1 cellular context compared by ENCODE assay signal in the genomic region with DNA sequence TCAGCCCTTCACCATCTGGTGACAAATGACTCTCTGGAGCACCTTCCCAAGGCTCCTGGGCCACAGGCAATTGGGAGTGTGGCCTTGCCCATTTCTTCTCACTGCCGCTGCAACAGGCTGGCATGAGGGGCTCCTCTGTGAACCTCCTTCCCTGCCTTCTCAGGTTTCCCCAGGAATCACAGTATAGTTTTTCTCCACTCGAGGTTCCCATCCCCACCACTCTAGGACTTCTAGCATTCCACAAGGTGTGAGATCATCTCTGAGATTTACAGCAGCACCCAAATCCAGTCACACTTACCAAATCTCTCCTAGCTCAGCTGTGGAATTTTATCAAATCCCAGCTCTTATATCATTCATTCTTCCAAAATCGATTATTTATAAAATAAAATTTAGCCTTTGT.
TF ChIP-seq lines count a peak whose summit lies in the region.

No MANE protein-coding gene starts in this region.

TF ChIP-seq in GM23338, 12 proteins besides CTCF, POLR2A, EP300 and RAD21 (continued from another document):
- TF ChIP-seq, protein P1, sequence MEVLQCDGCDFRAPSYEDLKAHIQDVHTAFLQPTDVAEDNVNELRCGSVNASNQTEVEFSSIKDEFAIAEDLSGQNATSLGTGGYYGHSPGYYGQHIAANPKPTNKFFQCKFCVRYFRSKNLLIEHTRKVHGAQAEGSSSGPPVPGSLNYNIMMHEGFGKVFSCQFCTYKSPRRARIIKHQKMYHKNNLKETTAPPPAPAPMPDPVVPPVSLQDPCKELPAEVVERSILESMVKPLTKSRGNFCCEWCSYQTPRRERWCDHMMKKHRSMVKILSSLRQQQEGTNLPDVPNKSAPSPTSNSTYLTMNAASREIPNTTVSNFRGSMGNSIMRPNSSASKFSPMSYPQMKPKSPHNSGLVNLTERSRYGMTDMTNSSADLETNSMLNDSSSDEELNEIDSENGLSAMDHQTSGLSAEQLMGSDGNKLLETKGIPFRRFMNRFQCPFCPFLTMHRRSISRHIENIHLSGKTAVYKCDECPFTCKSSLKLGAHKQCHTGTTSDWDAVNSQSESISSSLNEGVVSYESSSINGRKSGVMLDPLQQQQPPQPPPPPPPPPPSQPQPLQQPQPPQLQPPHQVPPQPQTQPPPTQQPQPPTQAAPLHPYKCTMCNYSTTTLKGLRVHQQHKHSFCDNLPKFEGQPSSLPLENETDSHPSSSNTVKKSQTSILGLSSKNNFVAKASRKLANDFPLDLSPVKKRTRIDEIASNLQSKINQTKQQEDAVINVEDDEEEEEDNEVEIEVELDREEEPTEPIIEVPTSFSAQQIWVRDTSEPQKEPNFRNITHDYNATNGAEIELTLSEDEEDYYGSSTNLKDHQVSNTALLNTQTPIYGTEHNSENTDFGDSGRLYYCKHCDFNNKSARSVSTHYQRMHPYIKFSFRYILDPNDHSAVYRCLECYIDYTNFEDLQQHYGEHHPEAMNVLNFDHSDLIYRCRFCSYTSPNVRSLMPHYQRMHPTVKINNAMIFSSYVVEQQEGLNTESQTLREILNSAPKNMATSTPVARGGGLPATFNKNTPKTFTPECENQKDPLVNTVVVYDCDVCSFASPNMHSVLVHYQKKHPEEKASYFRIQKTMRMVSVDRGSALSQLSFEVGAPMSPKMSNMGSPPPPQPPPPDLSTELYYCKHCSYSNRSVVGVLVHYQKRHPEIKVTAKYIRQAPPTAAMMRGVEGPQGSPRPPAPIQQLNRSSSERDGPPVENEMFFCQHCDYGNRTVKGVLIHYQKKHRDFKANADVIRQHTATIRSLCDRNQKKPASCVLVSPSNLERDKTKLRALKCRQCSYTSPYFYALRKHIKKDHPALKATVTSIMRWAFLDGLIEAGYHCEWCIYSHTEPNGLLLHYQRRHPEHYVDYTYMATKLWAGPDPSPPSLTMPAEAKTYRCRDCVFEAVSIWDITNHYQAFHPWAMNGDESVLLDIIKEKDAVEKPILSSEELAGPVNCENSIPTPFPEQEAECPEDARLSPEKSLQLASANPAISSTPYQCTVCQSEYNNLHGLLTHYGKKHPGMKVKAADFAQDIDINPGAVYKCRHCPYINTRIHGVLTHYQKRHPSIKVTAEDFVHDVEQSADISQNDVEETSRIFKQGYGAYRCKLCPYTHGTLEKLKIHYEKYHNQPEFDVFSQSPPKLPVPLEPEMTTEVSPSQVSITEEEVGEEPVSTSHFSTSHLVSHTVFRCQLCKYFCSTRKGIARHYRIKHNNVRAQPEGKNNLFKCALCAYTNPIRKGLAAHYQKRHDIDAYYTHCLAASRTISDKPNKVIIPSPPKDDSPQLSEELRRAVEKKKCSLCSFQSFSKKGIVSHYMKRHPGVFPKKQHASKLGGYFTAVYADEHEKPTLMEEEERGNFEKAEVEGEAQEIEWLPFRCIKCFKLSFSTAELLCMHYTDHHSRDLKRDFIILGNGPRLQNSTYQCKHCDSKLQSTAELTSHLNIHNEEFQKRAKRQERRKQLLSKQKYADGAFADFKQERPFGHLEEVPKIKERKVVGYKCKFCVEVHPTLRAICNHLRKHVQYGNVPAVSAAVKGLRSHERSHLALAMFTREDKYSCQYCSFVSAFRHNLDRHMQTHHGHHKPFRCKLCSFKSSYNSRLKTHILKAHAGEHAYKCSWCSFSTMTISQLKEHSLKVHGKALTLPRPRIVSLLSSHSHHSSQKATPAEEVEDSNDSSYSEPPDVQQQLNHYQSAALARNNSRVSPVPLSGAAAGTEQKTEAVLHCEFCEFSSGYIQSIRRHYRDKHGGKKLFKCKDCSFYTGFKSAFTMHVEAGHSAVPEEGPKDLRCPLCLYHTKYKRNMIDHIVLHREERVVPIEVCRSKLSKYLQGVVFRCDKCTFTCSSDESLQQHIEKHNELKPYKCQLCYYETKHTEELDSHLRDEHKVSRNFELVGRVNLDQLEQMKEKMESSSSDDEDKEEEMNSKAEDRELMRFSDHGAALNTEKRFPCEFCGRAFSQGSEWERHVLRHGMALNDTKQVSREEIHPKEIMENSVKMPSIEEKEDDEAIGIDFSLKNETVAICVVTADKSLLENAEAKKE (CRISPR knock-in tag; IDR thresholded peaks at IDR 0.05): no peak
- TF ChIP-seq STAT1 (IDR thresholded peaks at IDR 0.05; ENCODE audit: unreplicated experiment): no peak
- TF ChIP-seq, protein P2, sequence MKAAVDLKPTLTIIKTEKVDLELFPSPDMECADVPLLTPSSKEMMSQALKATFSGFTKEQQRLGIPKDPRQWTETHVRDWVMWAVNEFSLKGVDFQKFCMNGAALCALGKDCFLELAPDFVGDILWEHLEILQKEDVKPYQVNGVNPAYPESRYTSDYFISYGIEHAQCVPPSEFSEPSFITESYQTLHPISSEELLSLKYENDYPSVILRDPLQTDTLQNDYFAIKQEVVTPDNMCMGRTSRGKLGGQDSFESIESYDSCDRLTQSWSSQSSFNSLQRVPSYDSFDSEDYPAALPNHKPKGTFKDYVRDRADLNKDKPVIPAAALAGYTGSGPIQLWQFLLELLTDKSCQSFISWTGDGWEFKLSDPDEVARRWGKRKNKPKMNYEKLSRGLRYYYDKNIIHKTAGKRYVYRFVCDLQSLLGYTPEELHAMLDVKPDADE (IDR thresholded peaks at IDR 0.05): no peak
- TF ChIP-seq EZH2 (IDR thresholded peaks at IDR 0.05; ENCODE audit: low read depth, unreplicated experiment): no peak
- no peak for TF ChIP-seq ZNF114 (CRISPR knock-in tag; IDR thresholded peaks at IDR 0.05)
- no peak for TF ChIP-seq EZH2phosphoT487 (IDR thresholded peaks at IDR 0.05; ENCODE audit: unreplicated experiment)
- TF ChIP-seq JUNB (IDR thresholded peaks at IDR 0.05; ENCODE audit: unreplicated experiment): no peak
- TF ChIP-seq ZNF331 (CRISPR knock-in tag; IDR thresholded peaks at IDR 0.05; ENCODE audit: low read depth): no peak
- TF ChIP-seq, protein P3, sequence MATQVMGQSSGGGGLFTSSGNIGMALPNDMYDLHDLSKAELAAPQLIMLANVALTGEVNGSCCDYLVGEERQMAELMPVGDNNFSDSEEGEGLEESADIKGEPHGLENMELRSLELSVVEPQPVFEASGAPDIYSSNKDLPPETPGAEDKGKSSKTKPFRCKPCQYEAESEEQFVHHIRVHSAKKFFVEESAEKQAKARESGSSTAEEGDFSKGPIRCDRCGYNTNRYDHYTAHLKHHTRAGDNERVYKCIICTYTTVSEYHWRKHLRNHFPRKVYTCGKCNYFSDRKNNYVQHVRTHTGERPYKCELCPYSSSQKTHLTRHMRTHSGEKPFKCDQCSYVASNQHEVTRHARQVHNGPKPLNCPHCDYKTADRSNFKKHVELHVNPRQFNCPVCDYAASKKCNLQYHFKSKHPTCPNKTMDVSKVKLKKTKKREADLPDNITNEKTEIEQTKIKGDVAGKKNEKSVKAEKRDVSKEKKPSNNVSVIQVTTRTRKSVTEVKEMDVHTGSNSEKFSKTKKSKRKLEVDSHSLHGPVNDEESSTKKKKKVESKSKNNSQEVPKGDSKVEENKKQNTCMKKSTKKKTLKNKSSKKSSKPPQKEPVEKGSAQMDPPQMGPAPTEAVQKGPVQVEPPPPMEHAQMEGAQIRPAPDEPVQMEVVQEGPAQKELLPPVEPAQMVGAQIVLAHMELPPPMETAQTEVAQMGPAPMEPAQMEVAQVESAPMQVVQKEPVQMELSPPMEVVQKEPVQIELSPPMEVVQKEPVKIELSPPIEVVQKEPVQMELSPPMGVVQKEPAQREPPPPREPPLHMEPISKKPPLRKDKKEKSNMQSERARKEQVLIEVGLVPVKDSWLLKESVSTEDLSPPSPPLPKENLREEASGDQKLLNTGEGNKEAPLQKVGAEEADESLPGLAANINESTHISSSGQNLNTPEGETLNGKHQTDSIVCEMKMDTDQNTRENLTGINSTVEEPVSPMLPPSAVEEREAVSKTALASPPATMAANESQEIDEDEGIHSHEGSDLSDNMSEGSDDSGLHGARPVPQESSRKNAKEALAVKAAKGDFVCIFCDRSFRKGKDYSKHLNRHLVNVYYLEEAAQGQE (IDR thresholded peaks at IDR 0.05; ENCODE audit: unreplicated experiment): no peak
TF ChIP-seq in GM23338: peak in this region for 0.
